12 cellular contexts compared by ENCODE assay signal in the genomic region with DNA sequence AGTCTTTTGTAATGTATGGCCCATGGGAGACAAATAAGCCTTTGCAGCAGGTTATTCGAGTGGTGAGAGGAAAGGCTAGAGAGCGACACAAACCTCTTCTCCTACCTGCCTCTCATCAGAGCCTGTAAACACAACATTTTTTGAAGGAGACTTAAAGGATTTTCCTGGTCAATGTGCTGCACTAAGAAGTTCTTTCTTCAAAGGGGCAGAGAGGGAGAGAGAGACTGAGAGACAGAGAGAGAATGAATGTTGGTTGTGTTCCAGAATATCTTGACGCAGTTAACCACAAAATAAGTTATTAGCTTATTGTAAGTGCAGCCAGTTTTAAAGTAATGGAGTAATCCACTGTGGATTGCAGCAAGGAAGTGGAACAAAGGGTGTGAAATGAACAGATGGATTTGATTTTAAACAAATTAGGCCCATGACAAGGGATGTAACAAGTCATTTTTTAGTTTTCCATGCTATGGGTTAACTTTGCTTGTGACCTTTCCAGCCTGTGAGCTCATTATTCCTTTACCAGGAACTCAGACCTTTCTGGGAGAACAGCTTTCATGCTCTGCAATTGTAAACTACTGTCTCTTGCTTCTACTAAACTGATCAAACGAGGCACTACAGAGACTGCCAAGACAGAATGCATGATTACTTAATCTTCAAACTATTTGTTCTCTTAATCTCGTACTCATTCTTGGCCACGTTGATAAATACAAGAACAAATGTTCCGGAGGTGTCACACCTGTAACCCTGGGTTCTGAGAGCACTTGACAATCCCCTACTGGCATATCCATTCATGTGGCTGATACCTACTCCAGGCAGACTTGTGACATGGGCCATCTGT.
DNase-seq lines count a peak whose midpoint lies in the region; ATAC-seq and TF ChIP-seq lines count a peak whose summit lies in the region.
"Had no signal": no experiment of that assay in that cellular context is flagged by ENCODE, and none has a peak within 500 bp of the region (broad histone marks: within the 10 kb centered on the region; RNA-seq: fewer than 3 reads in every experiment).

No MANE protein-coding gene starts in this region.

- no peaks in the 10 kb centered on the region for H3K9me3 ChIP-seq in sigmoid colon
- H3K9me3 ChIP-seq: ovary, Peyer's patch, testis had no signal

- no peak overlapping the region for H3K4me3 ChIP-seq in sigmoid colon
- H3K4me3 ChIP-seq: ovary, Peyer's patch, testis had no signal

- intact Hi-C loops in left cardiac atrium (cut with DNase I), result no loop called here
- intact Hi-C loops in sigmoid colon (cut with DNase I), result loop anchor here (1.0 kb wide), 1 partner anchor 55 kb away; no protein-coding TSS in a partner anchor
- intact Hi-C loops in posterior cingulate gyrus (cut with DNase I), result no loop called here

- H3K36me3 ChIP-seq in sigmoid colon, result no peaks in the 10 kb centered on the region
- H3K36me3 ChIP-seq: ovary, Peyer's patch had no signal

- peak overlapping the region; percentile 42 to 70 (median 66) for H3K27ac ChIP-seq in sigmoid colon
- H3K27ac ChIP-seq: ovary, testis had no signal

- ATAC-seq in SK-N-SH treated with all-trans-retinoic acid at 6 μM for 48 hours, result peak; percentile 60
- peak; percentile 72 to 75 for ATAC-seq in left cardiac atrium

- DNase-seq in EH (ENCODE audit: low read depth) (peak; percentile 91), left cardiac atrium (no peak), sigmoid colon (no peak), posterior cingulate gyrus (no peak), Kasumi-1 (lab: John Stamatoyannopoulos, UW) (no peak), SIG-M5 treated with dmso at 0.1 percent for 504 hours (lab: John Stamatoyannopoulos, UW; ENCODE audit: unreplicated experiment) (no peak), NCI-H1048 (lab: John Stamatoyannopoulos, UW) (no peak)
- DNase-seq: activated CD8-positive, alpha-beta memory T cell treated with anti-CD3 and anti-CD28 coated beads, Interleukin-2, amount 50 U/mL, for 4 hours; ovary; Peyer's patch; testis had no signal

- H3K4me1 ChIP-seq in sigmoid colon, result peaks cover 0 to 24% (median 16%) of the 10 kb centered on the region in 4 donors
- H3K4me1 ChIP-seq: Peyer's patch had no signal

- peak in 2 of 4 donors; percentile 25 to 27 for TF ChIP-seq EP300 in sigmoid colon (IDR thresholded peaks at IDR 0.05)

- WGBS in sigmoid colon, 2 donors, result 41 to 60% methylated on average over 7 of the region's 7 CpGs

- TF ChIP-seq CTCF in sigmoid colon (IDR thresholded peaks at IDR 0.05), result no peak

- no peaks in the 10 kb centered on the region for H3K27me3 ChIP-seq in sigmoid colon
- H3K27me3 ChIP-seq: ovary, Peyer's patch, testis had no signal

- TF ChIP-seq POLR2A in sigmoid colon (IDR thresholded peaks at IDR 0.05), result no peak

TF ChIP-seq in SK-N-SH treated with all-trans-retinoic acid at 6 μM for 48 hours, 23 proteins besides CTCF, POLR2A, EP300 and RAD21:
- TF ChIP-seq CREB5 (CRISPR knock-in tag; IDR thresholded peaks at IDR 0.05; ENCODE audit: low read depth) (no peak), CSDC2 (CRISPR knock-in tag; IDR thresholded peaks at IDR 0.05) (0 out of 2 replicates have a peak, but pooled peaks have one; percentile 13), ZC3H10 (CRISPR knock-in tag; IDR thresholded peaks at IDR 0.05) (0 out of 2 replicates have a peak, but pooled peaks have one; percentile 17), ISL1 (CRISPR knock-in tag; IDR thresholded peaks at IDR 0.05) (peak; percentile 73), RARB (CRISPR knock-in tag; IDR thresholded peaks at IDR 0.05) (no peak), TOX (CRISPR knock-in tag; IDR thresholded peaks at IDR 0.05; ENCODE audit: borderline replicate concordance) (0 out of 2 replicates have a peak, but pooled peaks have one; percentile 41)
TF ChIP-seq in SK-N-SH treated with all-trans-retinoic acid at 6 μM for 48 hours: peak in this region for 4.
